ENCODE assay signal across 8 cellular contexts in the genomic region with DNA sequence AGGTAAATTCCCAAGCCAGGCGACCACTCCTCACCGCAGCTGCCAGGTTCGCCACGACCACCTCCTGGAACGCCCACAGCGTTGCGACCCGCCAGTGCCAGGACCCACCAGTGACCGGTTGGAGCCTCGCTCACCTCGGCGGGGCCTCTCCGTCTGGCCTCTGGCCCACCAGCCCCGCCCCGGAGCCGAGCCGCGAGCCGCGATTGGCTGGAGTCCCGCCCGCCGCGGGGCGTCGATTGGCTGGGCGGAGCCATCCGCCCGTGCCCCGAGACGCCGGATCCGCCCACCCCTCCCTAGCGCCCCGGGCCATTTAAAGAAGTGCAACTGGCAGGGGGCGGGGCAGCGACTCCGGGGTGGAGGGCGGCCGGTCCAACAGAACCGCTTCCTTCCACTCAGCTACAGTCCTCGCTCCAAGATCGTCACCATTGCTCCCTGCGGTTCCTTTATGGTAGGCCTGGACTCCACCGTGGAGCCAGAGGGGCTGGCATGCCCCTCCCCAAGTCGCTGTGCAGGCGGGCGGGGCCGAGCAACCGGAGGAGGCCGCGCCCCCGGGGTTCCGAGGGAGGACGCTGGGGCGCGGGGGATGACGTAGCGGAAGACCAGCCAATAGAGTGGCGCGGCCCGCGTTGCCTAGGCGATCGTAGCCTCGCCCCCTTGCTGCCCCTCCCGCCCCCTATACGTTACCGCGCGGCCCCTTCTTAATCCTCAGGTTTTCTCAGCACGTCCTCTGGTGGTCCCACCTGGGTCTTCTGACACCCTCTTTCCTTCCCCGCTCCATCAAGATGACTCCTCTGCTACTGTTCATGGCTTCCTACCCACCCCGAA. TPM values are rescaled to one million over a fixed set of nuclear protein-coding genes. Genes with fewer than 3 reads are reported as not detected.
A peak's percentile ranks its signal among the peaks of the same experiment; 100 is the strongest.
DNase-seq lines count a peak whose midpoint lies in the region; ATAC-seq, FAIRE-seq and TF ChIP-seq lines count a peak whose summit lies in the region.

A gene with protein sequence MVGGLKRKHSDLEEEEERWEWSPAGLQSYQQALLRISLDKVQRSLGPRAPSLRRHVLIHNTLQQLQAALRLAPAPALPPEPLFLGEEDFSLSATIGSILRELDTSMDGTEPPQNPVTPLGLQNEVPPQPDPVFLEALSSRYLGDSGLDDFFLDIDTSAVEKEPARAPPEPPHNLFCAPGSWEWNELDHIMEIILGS (minus strand): TSS at position 155 of the 825 bp plus-strand sequence. CDS start 2,255 bp downstream, outside the sequence.

- peak within 1 kb of the TSS; percentile 96 for H3K4me2 ChIP-seq in HepG2 (ENCODE audit: low read depth, low read length)

- no peak for TF ChIP-seq EP300 in HepG2 (IDR thresholded peaks at IDR 0.05; ENCODE audit: low read depth in 2 of 2, low read length in 2 of 2)
- TF ChIP-seq EP300 in HepG2 (CRISPR knock-in tag; IDR thresholded peaks at IDR 0.05; ENCODE audit: borderline replicate concordance), result no peak

- H3K4me1 ChIP-seq in HepG2 (ENCODE audit: insufficient read depth, low read length), result peaks cover 12% of the 10 kb centered on the region

- H3K27ac Mint-ChIP-seq in CD14-positive monocyte, result peak within 1 kb of the TSS; percentile 97 to 100 (median 98)
- H3K27ac Mint-ChIP-seq in activated CD4-positive, alpha-beta T cell treated with anti-CD3 and anti-CD28 coated beads, Interleukin-2, amount 10 ng/mL, durations not matched to agents 7 days and 5 days, result peak within 1 kb of the TSS; percentile 96

- H3K9ac ChIP-seq in HepG2 (ENCODE audit: insufficient read depth, low read depth, low read length), result peak within 1 kb of the TSS; percentile 100

- peaks cover 27% of the 10 kb centered on the region for H3K4me1 Mint-ChIP-seq in CD14-positive monocyte
- H3K4me1 Mint-ChIP-seq in activated CD4-positive, alpha-beta T cell treated with anti-CD3 and anti-CD28 coated beads, Interleukin-2, amount 10 ng/mL, durations not matched to agents 7 days and 5 days, result peaks cover 19% of the 10 kb centered on the region

- peak within 1 kb of the TSS; percentile 98 for H3K27ac ChIP-seq in HepG2 (ENCODE audit: extremely low read length, insufficient read depth, low read length)

- POLR2A ChIA-PET in activated CD4-positive, alpha-beta T cell treated with anti-CD3 and anti-CD28 coated beads, Interleukin-2, amount 10 ng/mL, durations not matched to agents 7 days and 5 days (lab: Charles Lee), result no interaction called here
- POLR2A ChIA-PET in HepG2 (lab: Yijun Ruan, JAX), result interaction anchor here (0.8 to 4.6 kb wide), 8 partner anchors 10 to 334 kb away, joined by 3 to 80 read pairs (median 29); a partner anchor contains a TSS

- peaks cover 0 to 5% of the 10 kb centered on the region in 2 experiments; a peak in 1 of 5 replicates for H3K27me3 ChIP-seq in HepG2 (ENCODE audit: control insufficient read depth in 1 of 2, insufficient read depth in 2 of 2, low read length in 2 of 2)

- peak; percentile 62 for ATAC-seq in GM19351 (IDR thresholded peaks at IDR 0.05; ENCODE audit: unreplicated experiment)
- peak; percentile 63 for ATAC-seq in HG03520 (IDR thresholded peaks at IDR 0.05; ENCODE audit: unreplicated experiment)
- ATAC-seq in HepG2, result peak; percentile 85

- no peaks in the 10 kb centered on the region for H3K9me3 ChIP-seq in HepG2 (ENCODE audit: low read length)

- peaks cover 9 to 25% of the 10 kb centered on the region in 2 experiments; a peak in 4 of 5 replicates for H3K36me3 ChIP-seq in HepG2 (replicated peaks in 1 of 2; ENCODE audit: control insufficient read depth in 1 of 2, insufficient read depth in 2 of 2, low read length in 2 of 2)

- peak within 1 kb of the TSS; percentile 100 for H3K4me3 Mint-ChIP-seq in CD14-positive monocyte
- H3K4me3 Mint-ChIP-seq in activated CD4-positive, alpha-beta T cell treated with anti-CD3 and anti-CD28 coated beads, Interleukin-2, amount 10 ng/mL, durations not matched to agents 7 days and 5 days, result peak within 1 kb of the TSS; percentile 97

- in situ Hi-C loops in HepG2 (cut with HindIII; ENCODE audit: extremely low pct_ligation_motif_present, low pct_unique_long_range_greater_than_20kb), result no loop called here

- FAIRE-seq in HepG2 (lab: Jason Lieb, UNC), result no peak

- H3K79me2 ChIP-seq in HepG2 (ENCODE audit: insufficient read depth, low read length), result peaks cover 27% of the 10 kb centered on the region

- CTCF ChIA-PET in activated CD4-positive, alpha-beta T cell treated with anti-CD3 and anti-CD28 coated beads, Interleukin-2, amount 10 ng/mL, durations not matched to agents 7 days and 5 days (lab: Charles Lee), result interaction anchor here (2.8 kb wide), 1 partner anchor 18 kb away, joined by 7 read pairs; a partner anchor contains a TSS
- CTCF ChIA-PET in HepG2 (lab: Yijun Ruan, JAX; ENCODE audit: low intra/inter-chr PET ratio, low total read pairs), result interaction anchor here (0.9 kb wide), 2 partner anchors 19 to 24 kb away, joined by 4 to 5 read pairs; a partner anchor contains a TSS

- DNase-seq in CD14-positive monocyte (ENCODE audit: low spot score) (peak; percentile 96), NCI-H69 (lab: John Stamatoyannopoulos, UW) (peak; percentile 98), dedifferentiated amniotic fluid mesenchymal stem cell (ENCODE audit: extremely low spot score) (peak; percentile 94), HepG2 (ENCODE audit: low spot score) (peak; percentile 87)
- peak; percentile 97 for DNase-seq in activated CD4-positive, alpha-beta T cell treated with anti-CD3 and anti-CD28 coated beads, Interleukin-2, amount 10 ng/mL, durations not matched to agents 7 days and 5 days
- peak; percentile 97 for DNase-seq in stimulated activated CD4-positive, alpha-beta T cell treated with anti-CD3 and anti-CD28 coated beads, Interleukin-4, amount 100 ng/mL, for 1 hour

- peak; percentile 31 for TF ChIP-seq RAD21 in HepG2 (CRISPR knock-in tag; IDR thresholded peaks at IDR 0.05)

- peaks cover 13% of the 10 kb centered on the region for H4K20me1 ChIP-seq in HepG2 (ENCODE audit: insufficient read depth, low read length)

- TF ChIP-seq CTCF in CD14-positive monocyte (IDR thresholded peaks at IDR 0.05) (no peak), HepG2 (CRISPR knock-in tag; IDR thresholded peaks at IDR 0.05) (peak; percentile 78)

- peak within 1 kb of the TSS; percentile 99 for H2AFZ ChIP-seq in HepG2 (ENCODE audit: low read length)

- H3K9me3 Mint-ChIP-seq in CD14-positive monocyte, result peaks cover 0 to 3% (median 2%) of the 10 kb centered on the region in 7 donors
- H3K9me3 Mint-ChIP-seq in activated CD4-positive, alpha-beta T cell treated with anti-CD3 and anti-CD28 coated beads, Interleukin-2, amount 10 ng/mL, durations not matched to agents 7 days and 5 days, result no peaks in the 10 kb centered on the region

- peak within 1 kb of the TSS; percentile 88 to 99 (median 92) for H3K4me3 ChIP-seq in HepG2 (replicated peaks in 1 of 3; ENCODE audit: insufficient read depth in 1 of 3, low read depth in 2 of 3, low read length in 3 of 3)

- intact Hi-C loops in CD14-positive monocyte (cut with micrococcal nuclease) (loop anchor here (1.0 to 5.0 kb wide), 4 partner anchors 20 to 157 kb away; a partner anchor contains a TSS), HepG2 (cut with micrococcal nuclease; ENCODE audit: unreplicated experiment) (loop anchor here (2.0 to 5.0 kb wide), 3 partner anchors 20 to 1042 kb away; a partner anchor contains a TSS)

- H3K36me3 Mint-ChIP-seq in CD14-positive monocyte, result peaks cover 47 to 60% of the 10 kb centered on the region in 2 donors
- peaks cover 9% of the 10 kb centered on the region for H3K36me3 Mint-ChIP-seq in activated CD4-positive, alpha-beta T cell treated with anti-CD3 and anti-CD28 coated beads, Interleukin-2, amount 10 ng/mL, durations not matched to agents 7 days and 5 days (ENCODE audit: low read depth)

- peaks cover 0 to 1% (median 0%) of the 10 kb centered on the region in 3 donors for H3K27me3 Mint-ChIP-seq in CD14-positive monocyte (ENCODE audit: low read depth in 3 of 3)
- H3K27me3 Mint-ChIP-seq in activated CD4-positive, alpha-beta T cell treated with anti-CD3 and anti-CD28 coated beads, Interleukin-2, amount 10 ng/mL, durations not matched to agents 7 days and 5 days, result no peaks in the 10 kb centered on the region

- TF ChIP-seq POLR2A in HepG2 (IDR thresholded peaks at IDR 0.05; ENCODE audit: insufficient read depth in 1 of 2, low read depth in 2 of 2, low read length in 2 of 2), result peak; percentile 87 to 97

- 1% methylated on average over 33 of the region's 74 CpGs for WGBS in HepG2 (ENCODE audit: low lambda C conversion rate)

- BruUV-seq in HepG2 (replicated peaks; lab: Mats Ljungman, UMichigan), result no TSS peak

RNA-seq across cellular contexts. Expression of the gene that starts here (rescaled TPM):
- polyA plus RNA-seq in CD14-positive monocyte (10 to 100 TPM; 30.4 to 49.4 TPM), HepG2 (2011; rRNA removed) (9.5 and 9.6 TPM in 2 replicates)
- 10 to 100 TPM; 10.6 to 10.9 TPM for total RNA-seq in activated CD4-positive, alpha-beta T cell treated with anti-CD3 and anti-CD28 coated beads, Interleukin-2, amount 10 ng/mL, durations not matched to agents 7 days and 5 days
- total RNA-seq in HepG2 (2016; rRNA removed; fragmentation: Illumina TruSeq; extraction: Trizol), result 16.9 and 17.8 TPM in 2 replicates
- total RNA-seq in HepG2 (2016; cell fraction: cytosol; rRNA removed; fragmentation: Illumina TruSeq; extraction: Trizol; ENCODE audit: low read depth), result 14.6 and 17.8 TPM in 2 replicates
- 14.8 and 17.5 TPM in 2 replicates for total RNA-seq in HepG2 (2016; cell fraction: insoluble cytoplasmic fraction; rRNA removed; fragmentation: Illumina TruSeq; extraction: Trizol)
- total RNA-seq in HepG2 (2016; cell fraction: membrane; rRNA removed; fragmentation: Illumina TruSeq; extraction: Trizol), result 22.0 and 25.4 TPM in 2 replicates
- 6.8 and 9.0 TPM in 2 replicates for total RNA-seq in HepG2 (2016; cell fraction: nucleus; rRNA removed; fragmentation: Illumina TruSeq; extraction: Trizol)
- 6.9 and 7.9 TPM in 2 replicates for polyA plus RNA-seq in HepG2 (2011; cell fraction: cytosol; rRNA removed)
- polyA plus RNA-seq in HepG2 (2011; cell fraction: nucleus; rRNA removed), result 5.9 and 6.5 TPM in 2 replicates
- polyA plus RNA-seq in HepG2 (2012), result 6.5 and 7.5 TPM in 2 replicates
- 3.8 and 4.4 TPM in 2 replicates for polyA plus RNA-seq in HepG2 (2016; cell fraction: cytosol; fragmentation: Illumina TruSeq; extraction: Trizol; ENCODE audit: low read depth)
- polyA plus RNA-seq in HepG2 (2016; cell fraction: insoluble cytoplasmic fraction; fragmentation: Illumina TruSeq; extraction: Trizol; ENCODE audit: low read depth), result 10.8 and 15.2 TPM in 2 replicates
- 7.3 and 9.1 TPM in 2 replicates for polyA plus RNA-seq in HepG2 (2016; cell fraction: membrane; fragmentation: Illumina TruSeq; extraction: Trizol; ENCODE audit: low read depth)
- 13.4 and 16.1 TPM in 2 replicates for polyA plus RNA-seq in HepG2 (2016; cell fraction: nucleus; fragmentation: Illumina TruSeq; extraction: Trizol; ENCODE audit: insufficient read depth, low read depth)
- polyA minus RNA-seq in HepG2 (2011; rRNA and poly(A)+ RNA removed; ENCODE audit: low replicate concordance), result 19.2 and 19.5 TPM in 2 replicates
- 10.9 and 15.7 TPM in 2 replicates for polyA minus RNA-seq in HepG2 (2011; cell fraction: cytosol; rRNA and poly(A)+ RNA removed)
- 5.1 and 5.8 TPM in 2 replicates for polyA minus RNA-seq in HepG2 (2011; cell fraction: nucleus; rRNA and poly(A)+ RNA removed)

Comparison
In these comparisons a context has a peak if more than half of its experiments do, and no peak if none do; other contexts are left out.
1. Peak in every context shown above with its lines: DNase-seq, ATAC-seq, H3K4me3 ChIP-seq and H3K27ac ChIP-seq.